In the genomic region with DNA sequence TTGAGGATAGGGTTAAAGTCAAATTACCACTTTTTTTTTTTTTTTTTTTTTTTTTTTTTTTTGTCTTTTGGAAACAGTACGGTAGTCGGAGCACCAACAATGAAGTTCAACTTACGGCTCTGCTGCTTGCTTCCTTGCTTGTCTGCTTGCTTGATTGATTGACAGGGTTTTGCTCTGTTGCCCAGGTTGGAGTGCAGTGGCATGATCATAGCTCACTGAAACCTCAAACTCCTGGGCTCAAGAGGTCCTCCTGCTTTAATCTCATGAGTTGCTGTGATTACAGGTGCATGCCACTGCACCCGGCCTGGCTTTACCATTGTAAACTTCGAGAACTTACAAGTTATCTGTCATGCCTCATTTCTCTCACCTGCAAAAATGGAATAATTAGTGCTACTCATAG, we compare ENCODE assay signal across 15 cellular contexts.
"Had no signal": no experiment of that assay in that cellular context is flagged by ENCODE, and none has a peak within 500 bp of the region (broad histone marks: within the 10 kb centered on the region; RNA-seq: fewer than 3 reads in every experiment).

No MANE protein-coding gene starts in this region.

- H3K4me3 ChIP-seq: ascending aorta, breast epithelium, pancreas, transverse colon had no signal

- H3K27me3 ChIP-seq: ascending aorta, breast epithelium, pancreas, transverse colon had no signal

- DNase-seq: activated CD4-positive, alpha-beta T cell treated with anti-CD3 and anti-CD28 coated beads, Interleukin-2, amount 50 U/mL, for 48 hours; activated naive CD4-positive, alpha-beta T cell treated with anti-CD3 and anti-CD28 coated beads, Interleukin-2, amount 10 ng/mL, durations not matched to agents 7 days and 5 days; cerebellar nuclear complex; effector CD8-positive, alpha-beta T cell; foreskin fibroblast; mammary epithelial cell; naive thymus-derived CD4-positive, alpha-beta T cell; pancreas; stimulated activated CD4-positive, alpha-beta T cell treated with anti-CD3 and anti-CD28 coated beads, Interleukin-12 subunit alpha, Interleukin-12 subunit beta, amount 100 ng/mL, for 4 hours; stimulated activated CD4-positive, alpha-beta T cell treated with anti-CD3 and anti-CD28 coated beads, Interleukin-2, amount 100 ng/mL, for 24 hours; transverse colon had no signal

- H3K27ac ChIP-seq: ascending aorta, breast epithelium, pancreas, transverse colon, VCaP had no signal

- ATAC-seq: naive thymus-derived CD4-positive, alpha-beta T cell had no signal

- H3K9me3 ChIP-seq: ascending aorta, breast epithelium, pancreas, transverse colon had no signal

- H3K36me3 ChIP-seq: ascending aorta, breast epithelium, pancreas, transverse colon had no signal

- FAIRE-seq: endothelial cell of umbilical vein, pancreas had no signal

- H3K4me1 ChIP-seq: breast epithelium had no signal
